Comparison of ENCODE assay signal across 15 cellular contexts in the genomic region with DNA sequence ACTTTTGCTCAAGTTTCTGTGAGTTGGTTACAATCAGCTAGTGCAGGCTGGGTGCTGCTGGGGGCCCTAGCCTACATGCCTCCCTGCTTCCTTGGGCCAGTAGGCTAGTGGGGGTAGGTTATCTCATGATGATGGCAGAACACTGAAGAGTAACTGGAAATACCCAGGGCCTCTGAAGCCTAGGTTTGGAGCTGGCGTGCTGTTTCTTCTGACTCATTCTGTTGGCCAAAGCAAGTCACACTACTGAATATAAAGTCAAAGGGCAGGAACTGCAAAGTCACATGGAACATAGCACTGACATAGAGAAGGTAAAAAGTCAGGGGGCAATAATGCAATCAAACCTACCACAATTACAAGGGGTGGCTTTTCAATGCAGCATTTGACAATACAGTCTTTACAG. TPM values are rescaled to one million over a fixed set of nuclear protein-coding genes. Genes with fewer than 3 reads are reported as not detected.
DNase-seq lines count a peak whose midpoint lies in the region; ATAC-seq, FAIRE-seq and TF ChIP-seq lines count a peak whose summit lies in the region.
"Had no signal": no experiment of that assay in that cellular context is flagged by ENCODE, and none has a peak within 500 bp of the region (broad histone marks: within the 10 kb centered on the region; RNA-seq: fewer than 3 reads in every experiment).

No MANE protein-coding gene starts in this region.

- POLR2A ChIA-PET in GM12878 (lab: Charles Lee), result interaction anchor here (0.6 to 1.7 kb wide), 3 partner anchors 13 to 153 kb away, joined by 3 to 6 read pairs (median 4); no protein-coding TSS in a partner anchor

- SMC1A ChIA-PET in GM12878 (lab: Charles Lee; ENCODE audit: uncharacterized antibody, unreplicated experiment), result interaction anchor here (1.3 to 5.7 kb wide), 4 partner anchors 15 to 160 kb away, joined by 4 to 28 read pairs (median 5); no protein-coding TSS in a partner anchor

- WGBS in GM12878 (ENCODE audit: insufficient coverage, insufficient replicate concordance, low lambda C conversion rate, missing lambda C conversion rate), result 0% methylated on average over 1 of the region's 1 CpG
- WGBS in mammary epithelial cell (ENCODE audit: low coverage, missing lambda C conversion rate), result 57% methylated on average over 1 of the region's 1 CpG

- in situ Hi-C loops in GM12878 (cut with MboI), result no loop called here
- in situ Hi-C loops in mammary epithelial cell (cut with MboI; ENCODE audit: low sequenced_read_pairs in 2 of 2), result no loop called here

- peaks cover 3 to 11% of the 10 kb centered on the region in 2 experiments; a peak in 3 of 4 replicates for H3K36me3 ChIP-seq in GM12878 (ENCODE audit: control insufficient read depth in 2 of 2, insufficient read depth in 2 of 2, low read length in 1 of 2)
- no peaks in the 10 kb centered on the region for H3K36me3 ChIP-seq in mammary epithelial cell (ENCODE audit: insufficient read depth, low read length)
- H3K36me3 ChIP-seq: suprapubic skin had no signal

- CTCF ChIA-PET in activated naive CD4-positive, alpha-beta T cell treated with anti-CD3 and anti-CD28 coated beads, Interleukin-2, amount 10 ng/mL, durations not matched to agents 7 days and 5 days (lab: Charles Lee), result interaction anchor here (1.1 kb wide), 1 partner anchor 168 kb away, joined by 4 read pairs; no protein-coding TSS in a partner anchor
- CTCF ChIA-PET in GM12878 (lab: Yijun Ruan, JAX), result interaction anchor here (0.5 to 2.8 kb wide), 7 partner anchors 8 to 177 kb away, joined by 3 to 9 read pairs (median 4); no protein-coding TSS in a partner anchor
- CTCF ChIA-PET in mammary epithelial cell (lab: Charles Lee; ENCODE audit: low non-redundant PET), result no interaction called here

- TF ChIP-seq CTCF in GM12878 (IDR thresholded peaks at IDR 0.05 in 2 of 3, conservative IDR thresholded peaks at IDR 0.05 in 1 of 3; ENCODE audit: control insufficient read depth in 2 of 3, extremely low read depth in 1 of 3, insufficient read depth in 1 of 3, low read depth in 3 of 3, low read length in 3 of 3) (no peak), mammary epithelial cell (conservative IDR thresholded peaks at IDR 0.05 in 1 of 2, IDR thresholded peaks at IDR 0.05 in 1 of 2; ENCODE audit: extremely low read depth in 1 of 2, insufficient read depth in 1 of 2, low read depth in 1 of 2, low read length in 2 of 2) (no peak)

- H3K36me3 Mint-ChIP-seq in activated naive CD4-positive, alpha-beta T cell treated with anti-CD3 and anti-CD28 coated beads, Interleukin-2, amount 10 ng/mL, durations not matched to agents 7 days and 5 days, result peaks cover 93% of the 10 kb centered on the region
- peaks cover 84% of the 10 kb centered on the region for H3K36me3 Mint-ChIP-seq in stimulated activated naive CD8-positive, alpha-beta T cell treated with anti-CD3 and anti-CD28 coated beads, Interleukin-15, Interleukin-2, amounts not matched to agents 100 ng/mL and 50 ng/mL, for 24 hours (ENCODE audit: low read depth)

- H3K4me1 Mint-ChIP-seq in activated naive CD4-positive, alpha-beta T cell treated with anti-CD3 and anti-CD28 coated beads, Interleukin-2, amount 10 ng/mL, durations not matched to agents 7 days and 5 days, result peaks cover 72% of the 10 kb centered on the region
- peaks cover 95% of the 10 kb centered on the region for H3K4me1 Mint-ChIP-seq in stimulated activated naive CD8-positive, alpha-beta T cell treated with anti-CD3 and anti-CD28 coated beads, Interleukin-15, Interleukin-2, amounts not matched to agents 100 ng/mL and 50 ng/mL, for 24 hours (ENCODE audit: low read depth)
- H3K4me1 Mint-ChIP-seq: nephron had no signal

- H3K9me3 ChIP-seq in GM12878 (replicated peaks; ENCODE audit: control insufficient read depth, insufficient read depth, low read length) (no peaks in the 10 kb centered on the region), mammary epithelial cell (replicated peaks; ENCODE audit: insufficient read depth, low read length) (no peaks in the 10 kb centered on the region)
- H3K9me3 ChIP-seq: suprapubic skin had no signal

- H3K79me2 ChIP-seq in GM12878 (ENCODE audit: control insufficient read depth, insufficient read depth, low read length) (no peaks in the 10 kb centered on the region), mammary epithelial cell (ENCODE audit: insufficient read depth, low read length) (no peaks in the 10 kb centered on the region)

- H3K4me3 ChIP-seq in GM12878 (no peak overlapping the region; the same call in 1 of the 2 replicates), mammary epithelial cell (replicated peaks in 1 of 3; ENCODE audit: insufficient read depth in 1 of 3, low read depth in 2 of 3, low read length in 3 of 3) (no peak overlapping the region)
- H3K4me3 ChIP-seq: suprapubic skin had no signal

- intact Hi-C loops in GM12878 (cut with micrococcal nuclease; ENCODE audit: unreplicated experiment), result no loop called here
- intact Hi-C loops in mammary epithelial cell (cut with micrococcal nuclease), result no loop called here

- H3K27me3 Mint-ChIP-seq in activated naive CD4-positive, alpha-beta T cell treated with anti-CD3 and anti-CD28 coated beads, Interleukin-2, amount 10 ng/mL, durations not matched to agents 7 days and 5 days, result no peaks in the 10 kb centered on the region
- no peaks in the 10 kb centered on the region for H3K27me3 Mint-ChIP-seq in stimulated activated naive CD8-positive, alpha-beta T cell treated with anti-CD3 and anti-CD28 coated beads, Interleukin-15, Interleukin-2, amounts not matched to agents 100 ng/mL and 50 ng/mL, for 24 hours

- peak; percentile 33 for DNase-seq in activated naive CD4-positive, alpha-beta T cell treated with Interleukin-2 at 50 U/mL for 16 hours
- no peak for DNase-seq in activated naive CD4-positive, alpha-beta T cell treated with anti-CD3 and anti-CD28 coated beads, Interleukin-2, amount 10 ng/mL, durations not matched to agents 7 days and 5 days
- peak; percentile 24 for DNase-seq in GM12878 (ENCODE audit: low read depth, low spot score)
- no peak for DNase-seq in SIG-M5 treated with dmso at 0.1 percent for 504 hours (lab: John Stamatoyannopoulos, UW; ENCODE audit: unreplicated experiment)
- DNase-seq in mammary epithelial cell, result no peak
- DNase-seq: GF-D8, HFFc6, NCI-H2081, PC-3 had no signal

- no peak for FAIRE-seq in GM12878 (lab: Jason Lieb, UNC)
- FAIRE-seq: endothelial cell of umbilical vein had no signal

- TF ChIP-seq EP300 in GM12878 (IDR thresholded peaks at IDR 0.05; ENCODE audit: borderline replicate concordance in 1 of 2, control insufficient read depth in 1 of 2, low read depth in 2 of 2, low read length in 2 of 2), result no peak

- no peaks in the 10 kb centered on the region for H3K9me3 Mint-ChIP-seq in activated naive CD4-positive, alpha-beta T cell treated with anti-CD3 and anti-CD28 coated beads, Interleukin-2, amount 10 ng/mL, durations not matched to agents 7 days and 5 days
- peaks cover 4% of the 10 kb centered on the region for H3K9me3 Mint-ChIP-seq in stimulated activated naive CD8-positive, alpha-beta T cell treated with anti-CD3 and anti-CD28 coated beads, Interleukin-15, Interleukin-2, amounts not matched to agents 100 ng/mL and 50 ng/mL, for 24 hours
- H3K9me3 Mint-ChIP-seq: HFFc6, nephron had no signal

- H2AFZ ChIP-seq in GM12878 (ENCODE audit: control insufficient read depth, low read depth, low read length) (no peak overlapping the region), mammary epithelial cell (ENCODE audit: low read depth, low read length) (no peak overlapping the region)

- no peak overlapping the region for H3K9ac ChIP-seq in GM12878 (ENCODE audit: control insufficient read depth, insufficient read depth, low read length)
- no peak overlapping the region for H3K9ac ChIP-seq in mammary epithelial cell (ENCODE audit: insufficient read depth, low read length)

- RAD21 ChIA-PET in GM12878 (lab: Charles Lee; ENCODE audit: unreplicated experiment), result interaction anchor here (0.8 to 4.0 kb wide), 5 partner anchors 24 to 159 kb away, joined by 3 to 21 read pairs (median 4); no protein-coding TSS in a partner anchor

- H3K27ac ChIP-seq in GM12878 (ENCODE audit: control insufficient read depth, insufficient read depth) (peak overlapping the region; percentile 40; the same call in 1 of the 2 replicates), mammary epithelial cell (ENCODE audit: insufficient read depth, low read depth, low read length) (no peak overlapping the region)
- H3K27ac ChIP-seq: suprapubic skin had no signal

- H3K4me3 Mint-ChIP-seq in activated naive CD4-positive, alpha-beta T cell treated with anti-CD3 and anti-CD28 coated beads, Interleukin-2, amount 10 ng/mL, durations not matched to agents 7 days and 5 days, result no peak overlapping the region
- peak overlapping the region; percentile 46 for H3K4me3 Mint-ChIP-seq in stimulated activated naive CD8-positive, alpha-beta T cell treated with anti-CD3 and anti-CD28 coated beads, Interleukin-15, Interleukin-2, amounts not matched to agents 100 ng/mL and 50 ng/mL, for 24 hours
- H3K4me3 Mint-ChIP-seq: HFFc6, nephron had no signal

- dilution Hi-C loops in mammary epithelial cell (cut with HindIII; ENCODE audit: low sequenced_read_pairs), result no loop called here

- no peaks in the 10 kb centered on the region for H3K27me3 ChIP-seq in GM12878 (replicated peaks in 1 of 2; ENCODE audit: control insufficient read depth in 2 of 2, insufficient read depth in 2 of 2, low read length in 1 of 2)
- H3K27me3 ChIP-seq in mammary epithelial cell (ENCODE audit: insufficient read depth, low read length), result no peaks in the 10 kb centered on the region
- H3K27me3 ChIP-seq: suprapubic skin had no signal

- TF ChIP-seq POLR2A in GM12878 (IDR thresholded peaks at IDR 0.05; ENCODE audit: low read depth, low read length), result no peak

- no peak for TF ChIP-seq RAD21 in GM12878 (IDR thresholded peaks at IDR 0.05; ENCODE audit: insufficient read depth, low read depth, low read length)

- BruUV-seq in GM12878 (replicated peaks; lab: Mats Ljungman, UMichigan) (no TSS peak), mammary epithelial cell (replicated peaks; lab: Mats Ljungman, UMichigan) (no TSS peak)

- H3K4me1 ChIP-seq in GM12878 (ENCODE audit: control insufficient read depth, insufficient read depth, low read length) (no peaks in the 10 kb centered on the region), mammary epithelial cell (ENCODE audit: insufficient read depth, low read length) (peaks cover 10% of the 10 kb centered on the region)

- H4K20me1 ChIP-seq in GM12878 (ENCODE audit: control insufficient read depth, insufficient read depth) (no peaks in the 10 kb centered on the region; the same call in 1 of the 2 replicates), mammary epithelial cell (ENCODE audit: insufficient read depth, low read length) (no peaks in the 10 kb centered on the region)

- H3K4me2 ChIP-seq in GM12878 (ENCODE audit: control insufficient read depth, insufficient read depth), result no peak overlapping the region
- H3K4me2 ChIP-seq in mammary epithelial cell (ENCODE audit: insufficient read depth, low read depth, low read length), result no peak overlapping the region

- H3K27ac Mint-ChIP-seq in activated naive CD4-positive, alpha-beta T cell treated with anti-CD3 and anti-CD28 coated beads, Interleukin-2, amount 10 ng/mL, durations not matched to agents 7 days and 5 days, result no peak overlapping the region
- H3K27ac Mint-ChIP-seq in stimulated activated naive CD8-positive, alpha-beta T cell treated with anti-CD3 and anti-CD28 coated beads, Interleukin-15, Interleukin-2, amounts not matched to agents 100 ng/mL and 50 ng/mL, for 24 hours, result peak overlapping the region; percentile 82
- H3K27ac Mint-ChIP-seq: HFFc6, nephron had no signal

- ATAC-seq in HG03432 (IDR thresholded peaks at IDR 0.05; ENCODE audit: unreplicated experiment), result peak; percentile 84
- peak; percentile 93 for ATAC-seq in GM12878
- no peak for ATAC-seq in HG03469 (IDR thresholded peaks at IDR 0.05; ENCODE audit: unreplicated experiment)
- ATAC-seq: PC-3 had no signal

RNA-seq across cellular contexts. Expression of a gene that starts 34.5 kb away (rescaled TPM):
- total RNA-seq in GM12878 (2013; cell fraction: nucleolus; rRNA removed), result 151 and 158 TPM in 2 replicates
- total RNA-seq in GM12878 (2014; rRNA removed), result 27.4 and 31.3 TPM in 2 replicates
- 23.5 and 23.8 TPM in 2 replicates for total RNA-seq in GM12878 (2014; rRNA removed; fragmentation: Illumina TruSeq; extraction: Trizol)
- 25.5 and 29.3 TPM in 2 replicates for total RNA-seq in GM12878 (2021)
- 5.6 TPM for polyA plus RNA-seq in GM12878 (2011; ENCODE audit: low read depth)
- 234 and 259 TPM in 2 replicates for polyA plus RNA-seq in GM12878 (2011; rRNA removed)
- 137 and 158 TPM in 2 replicates for polyA plus RNA-seq in GM12878 (2011; cell fraction: cytosol; rRNA removed)
- polyA plus RNA-seq in GM12878 (2011; cell fraction: nucleus; rRNA removed), result 185 and 295 TPM in 2 replicates
- 5.8 and 12.5 TPM in 2 replicates for polyA plus RNA-seq in GM12878 (2012)
- polyA plus RNA-seq in GM12878 (2014; fragmentation: Illumina TruSeq; extraction: Trizol), result 26.0 and 32.7 TPM in 2 replicates
- 1 to 10 TPM; 5.6 to 6.2 TPM for polyA plus RNA-seq in GM12878 (2014; fragmentation: Nextera tagmentation; extraction: Ambion mirVana)
- polyA plus RNA-seq in GM12878 (2014; rRNA removed), result 17.0 and 18.3 TPM in 2 replicates
- polyA plus RNA-seq in GM12878 (2016; fragmentation: Nextera tagmentation; extraction: Ambion mirVana), result 10 to 100 TPM in 1 of 2 experiments, 1 to 10 TPM in 1; 9.9 to 13.3 TPM
- 397 and 409 TPM in 2 replicates for polyA minus RNA-seq in GM12878 (2011; rRNA and poly(A)+ RNA removed)
- polyA minus RNA-seq in GM12878 (2011; cell fraction: cytosol; rRNA and poly(A)+ RNA removed), result 114 and 130 TPM in 2 replicates
- polyA minus RNA-seq in GM12878 (2011; cell fraction: nucleus; rRNA and poly(A)+ RNA removed), result 267 and 279 TPM in 2 replicates
- total RNA-seq in mammary epithelial cell, result under 1 TPM in 1 of 2 donors, not detected in 1; under 0.01 TPM
- not detected for polyA plus RNA-seq in mammary epithelial cell
- not detected for polyA minus RNA-seq in mammary epithelial cell
- total RNA-seq: PC-3 had no signal

Comparison
In these comparisons a context has a peak if more than half of its experiments do, and no peak if none do; other contexts are left out.
1. DNase-seq: peak in activated naive CD4-positive, alpha-beta T cell treated with Interleukin-2 at 50 U/mL for 16 hours (single experiment) and GM12878 (single experiment); none in activated naive CD4-positive, alpha-beta T cell treated with anti-CD3 and anti-CD28 coated beads, Interleukin-2, amount 10 ng/mL, durations not matched to agents 7 days and 5 days (single experiment), SIG-M5 treated with dmso at 0.1 percent for 504 hours (single experiment) and mammary epithelial cell (single experiment).
2. RNA of a gene that starts 34.5 kb away (total RNA-seq): 23.5 to 158 TPM in GM12878; under 0.01 TPM in mammary epithelial cell; every median in the first group is over 10 times any median in the second.